Comparison of ENCODE assay signal across 19 cellular contexts in the genomic region with DNA sequence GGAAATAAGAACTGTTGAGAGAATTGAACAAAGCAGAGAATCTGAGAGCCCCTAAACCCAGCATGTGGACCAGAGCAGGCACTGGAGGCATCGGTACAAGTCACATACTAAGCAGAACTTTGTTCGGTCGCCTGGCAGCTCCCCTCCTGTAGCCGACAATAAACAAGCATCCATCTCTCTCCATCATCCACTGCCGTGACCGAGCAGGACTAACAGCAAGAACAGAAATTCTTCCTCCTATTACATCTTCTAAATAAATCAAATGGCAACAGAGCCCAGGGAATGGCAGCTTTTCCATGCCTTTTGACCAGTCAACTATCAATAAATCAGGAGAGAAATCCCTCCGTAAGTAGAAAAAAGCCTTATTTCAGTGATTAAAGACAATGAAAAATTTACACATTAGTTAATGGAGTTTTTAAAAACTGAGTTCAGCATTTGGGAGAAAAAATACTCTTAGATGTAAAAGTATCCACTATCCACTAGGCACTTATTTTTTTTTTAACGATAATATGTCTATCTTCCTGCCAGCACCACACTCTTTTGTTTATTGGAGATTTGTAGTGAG. TPM values are rescaled to one million over a fixed set of nuclear protein-coding genes. Genes with fewer than 3 reads are reported as not detected.
DNase-seq lines count a peak whose midpoint lies in the region; ATAC-seq and TF ChIP-seq lines count a peak whose summit lies in the region.
"Had no signal": no experiment of that assay in that cellular context is flagged by ENCODE, and none has a peak within 500 bp of the region (broad histone marks: within the 10 kb centered on the region; RNA-seq: fewer than 3 reads in every experiment).

No MANE protein-coding gene starts in this region.

- H3K4me1 ChIP-seq in GM23248 (ENCODE audit: insufficient read depth) (peaks cover 59% of the 10 kb centered on the region), PC-9 (replicated peaks; ENCODE audit: insufficient read depth) (peaks cover 60% of the 10 kb centered on the region), psoas muscle (peaks cover 73% of the 10 kb centered on the region), transverse colon (peaks cover 0 to 26% (median 12%) of the 10 kb centered on the region in 4 donors)

- H3K79me2 ChIP-seq in GM23248 (ENCODE audit: insufficient read depth), result peaks cover 100% of the 10 kb centered on the region
- peaks cover 69% of the 10 kb centered on the region for H3K79me2 ChIP-seq in PC-9 (ENCODE audit: low read depth)

- ATAC-seq in psoas muscle (peak in 3 of 4 donors; percentile 24 to 52 (median 44)), left colon (no peak), HG02642 (IDR thresholded peaks at IDR 0.05; ENCODE audit: poor library complexity, unreplicated experiment) (no peak)

- BruUV-seq in PC-9 (replicated peaks; lab: Mats Ljungman, UMichigan), result no TSS peak

- DNase-seq in GM23248 (no peak), PC-9 (no peak), globus pallidus (ENCODE audit: low spot score) (peak; percentile 20), psoas muscle (no peak), transverse colon (no peak), left colon (no peak), cerebellar nuclear complex (lab: John Stamatoyannopoulos, UW) (no peak)
- DNase-seq: activated CD4-positive, alpha-beta T cell treated with anti-CD3 and anti-CD28 coated beads for 48 hours; activated CD8-positive, alpha-beta memory T cell treated with anti-CD3 and anti-CD28 coated beads, Interleukin-2, amount 50 U/mL, for 48 hours; activated gamma-delta T cell treated with Interleukin-2 at 50 U/mL for 16 hours; aorta; cortex of kidney; NCI-H1694; stimulated activated CD4-positive, alpha-beta T cell treated with anti-CD3 and anti-CD28 coated beads, Interleukin-4, amount 100 ng/mL, for 1 hour; T1000 had no signal

- H3K27ac ChIP-seq in GM23248 (peak overlapping the region; percentile 38; the same call in 1 of the 2 replicates), PC-9 (peak overlapping the region; percentile 67), psoas muscle (peak overlapping the region; percentile 38), transverse colon (no peak overlapping the region)
- H3K27ac ChIP-seq: neutrophil, SJSA1, thoracic aorta had no signal

- TF ChIP-seq EP300 in transverse colon (IDR thresholded peaks at IDR 0.05; ENCODE audit: low read depth), result no peak

- in situ Hi-C loops in GM23248 (cut with MboI), result no loop called here
- in situ Hi-C loops in transverse colon (cut with MboI; ENCODE audit: low pct_ligation_motif_present in 1 of 4, low pct_unique_long_range_greater_than_20kb in 1 of 4, low sequenced_read_pairs in 3 of 4), result no loop called here

- peak overlapping the region; percentile 41 for H3K9ac ChIP-seq in GM23248

- H4K20me1 ChIP-seq in GM23248 (ENCODE audit: insufficient read depth) (0 out of 2 replicates have a peak, but pooled peaks cover 6% of the 10 kb centered on the region), PC-9 (ENCODE audit: insufficient read depth) (0 out of 2 replicates have a peak, but pooled peaks cover 4% of the 10 kb centered on the region)

- no peaks in the 10 kb centered on the region for H3K9me2 ChIP-seq in GM23248 (ENCODE audit: insufficient read depth)
- no peaks in the 10 kb centered on the region for H3K9me2 ChIP-seq in PC-9 (ENCODE audit: insufficient read depth)

- H3F3A ChIP-seq in GM23248 (ENCODE audit: insufficient read depth) (peaks cover 31% of the 10 kb centered on the region), PC-9 (ENCODE audit: insufficient read depth, low read depth) (peaks cover 29% of the 10 kb centered on the region)

- H3K27me3 ChIP-seq in GM23248 (replicated peaks; ENCODE audit: insufficient read depth) (no peaks in the 10 kb centered on the region), PC-9 (ENCODE audit: insufficient read depth, low read depth) (no peaks in the 10 kb centered on the region), psoas muscle (ENCODE audit: insufficient read depth in 3 of 3, low read length in 2 of 3) (no peaks in the 10 kb centered on the region), transverse colon (no peaks in the 10 kb centered on the region)
- H3K27me3 ChIP-seq: SJSA1 had no signal

- intact Hi-C loops in PC-9 (cut with micrococcal nuclease; ENCODE audit: unreplicated experiment), result no loop called here
- intact Hi-C loops in psoas muscle (cut with DNase I), result no loop called here
- intact Hi-C loops in transverse colon (cut with DNase I; ENCODE audit: low total_unique reads), result no loop called here
- intact Hi-C loops in left colon (cut with DNase I, micrococcal nuclease), result no loop called here

- 84 to 88% methylated on average over 8 of the region's 8 CpGs for WGBS in GM23248 (ENCODE audit: low coverage in 1 of 2, low lambda C conversion rate in 2 of 2, missing lambda C conversion rate in 2 of 2), 2 experiments
- 35 to 50% (median 36%) methylated on average over 8 of the region's 8 CpGs for WGBS in psoas muscle, 3 donors
- WGBS in transverse colon (ENCODE audit: low coverage in 1 of 2), 2 donors, result 64 to 73% methylated on average over 8 of the region's 8 CpGs

- no peak for TF ChIP-seq POLR2A in transverse colon (IDR thresholded peaks at IDR 0.05)

- POLR2A ChIA-PET in PC-9 (lab: Charles Lee; ENCODE audit: unreplicated experiment), result no interaction called here

- TF ChIP-seq CTCF in PC-9 (conservative IDR thresholded peaks at IDR 0.05), result no peak
- TF ChIP-seq CTCF in psoas muscle (IDR thresholded peaks at IDR 0.05), result no peak
- no peak for TF ChIP-seq CTCF in transverse colon (IDR thresholded peaks at IDR 0.05)

- no peak overlapping the region for H2AFZ ChIP-seq in GM23248
- H2AFZ ChIP-seq in PC-9, result no peak overlapping the region

- CTCF ChIA-PET in PC-9 (lab: Charles Lee), result no interaction called here

- H3K4me2 ChIP-seq in GM23248 (ENCODE audit: unreplicated experiment) (peak overlapping the region; percentile 32), PC-9 (peak overlapping the region; percentile 68)

- H3K36me3 ChIP-seq in GM23248 (ENCODE audit: low read depth) (no peaks in the 10 kb centered on the region), PC-9 (ENCODE audit: low read depth) (no peaks in the 10 kb centered on the region), psoas muscle (ENCODE audit: insufficient read depth in 1 of 2, low read depth in 1 of 2) (no peaks in the 10 kb centered on the region), transverse colon (no peaks in the 10 kb centered on the region)
- H3K36me3 ChIP-seq: neutrophil, SJSA1, thoracic aorta had no signal

- H3K4me3 ChIP-seq in GM23248 (no peak overlapping the region), PC-9 (no peak overlapping the region), psoas muscle (peak overlapping the region; percentile 2), transverse colon (no peak overlapping the region)
- H3K4me3 ChIP-seq: SJSA1, thoracic aorta had no signal

- H3K9me3 ChIP-seq in GM23248 (ENCODE audit: low read depth) (no peaks in the 10 kb centered on the region), PC-9 (ENCODE audit: insufficient read depth, low read depth) (0 out of 2 replicates have a peak, but pooled peaks cover 3% of the 10 kb centered on the region), psoas muscle (no peaks in the 10 kb centered on the region), transverse colon (no peaks in the 10 kb centered on the region)
- H3K9me3 ChIP-seq: neutrophil, thoracic aorta had no signal

RNA-seq across cellular contexts. Expression of a gene that starts 36.5 kb away (rescaled TPM):
- 49.1 and 49.8 TPM in 2 replicates for total RNA-seq in GM23248 (2014; rRNA removed; shearing (Covaris generic))
- 38.7 and 41.4 TPM in 2 replicates for polyA plus RNA-seq in GM23248 (2016; fragmentation: Nextera tagmentation; extraction: Ambion mirVana)
- 59.2 and 78.9 TPM in 2 replicates for total RNA-seq in PC-9 (2021)
- total RNA-seq in psoas muscle, result 100 to 1,000 TPM in 1 of 4 donors, 10 to 100 TPM in 3; 50.8 to 106 (median 63.3) TPM
- polyA plus RNA-seq in psoas muscle, result 10 to 100 TPM in 1 of 3 donors, 1 to 10 TPM in 2; 7.2 to 27.9 (median 9.1) TPM
- total RNA-seq in transverse colon, result 1 to 10 TPM; 4.5 to 9.7 (median 7.1) TPM
- 1 to 10 TPM; 6.8 TPM for total RNA-seq in left colon

Comparison
In these comparisons a context has a peak if more than half of its experiments do, and no peak if none do; other contexts are left out.
1. H3K27ac ChIP-seq: peak in GM23248 (single experiment), PC-9 (single experiment) and psoas muscle (single experiment); none in transverse colon (0 of 4).
2. ATAC-seq: peak in psoas muscle (3 of 4); none in left colon (single experiment) and HG02642 (single experiment).